ENCODE assay signal across 9 cellular contexts in genomic region chr5:176436641-176437040, GRCh38. TPM values are rescaled to one million over a fixed set of nuclear protein-coding genes. Genes with fewer than 3 reads are reported as not detected.
DNase-seq lines count a peak whose midpoint lies in the region; ATAC-seq and TF ChIP-seq lines count a peak whose summit lies in the region.
"Had no signal": no experiment of that assay in that cellular context is flagged by ENCODE, and none has a peak within 500 bp of the region (broad histone marks: within the 10 kb centered on the region; RNA-seq: fewer than 3 reads in every experiment).

No MANE protein-coding gene starts in this region.

- no peaks in the 10 kb centered on the region for H3K4me1 ChIP-seq in HEK293 (ENCODE audit: control insufficient read depth, insufficient read depth, low read length)
- H3K4me1 ChIP-seq in mesendoderm (ENCODE audit: control insufficient read depth, low read depth, low read length): peaks cover 2% of the 10 kb centered on the region

- H3K79me2 ChIP-seq in mesendoderm (ENCODE audit: control insufficient read depth, insufficient read depth, low read length): no peaks in the 10 kb centered on the region

- DNase-seq in AG04449 (ENCODE audit: low read depth, low spot score) (no peak), fibroblast of gingiva (ENCODE audit: low read depth) (peak; percentile 39), endothelial cell (ENCODE audit: low spot score) (no peak), mesendoderm (no peak), DMS 273 treated with DMSO at 0.1 percent for 48 hours (lab: John Stamatoyannopoulos, UW) (no peak)

- no CpG with 5 or more reads among the region's 5 CpGs for WGBS in mesendoderm (ENCODE audit: extremely low coverage, insufficient coverage, low lambda C conversion rate)

- peak overlapping the region; percentile 13; the same call in 1 of the 2 replicates for H3K4me3 ChIP-seq in AG04449 (ENCODE audit: low read depth, low read length)
- H3K4me3 ChIP-seq in HEK293 (ENCODE audit: low read depth, low read length): no peak overlapping the region
- H3K4me3 ChIP-seq in mesendoderm (ENCODE audit: low read length): no peak overlapping the region

- POLR2A ChIA-PET in AG04449 (lab: Yijun Ruan, JAX) (no interaction called here), HEK293 (lab: Yijun Ruan, JAX) (no interaction called here)

- H3K56ac ChIP-seq in mesendoderm (ENCODE audit: low read length): no peak overlapping the region

- H3K18ac ChIP-seq in mesendoderm (ENCODE audit: low read length): no peak overlapping the region

- no peak overlapping the region for H3K4me2 ChIP-seq in mesendoderm (ENCODE audit: low read length)

- peaks cover 6% of the 10 kb centered on the region for H3K9me3 Mint-ChIP-seq in endothelial cell (ENCODE audit: unreplicated experiment)

- CTCF ChIA-PET in AG04449 (lab: Yijun Ruan, JAX) (interaction anchor here (0.6 to 1.0 kb wide), 2 partner anchors 12 to 40 kb away, joined by 3 to 7 read pairs; partner anchors contain the start of gene FAF2), HEK293 (lab: Yijun Ruan, JAX) (interaction anchor here (0.9 kb wide), 1 partner anchor 12 kb away, joined by 3 read pairs; the partner anchor contains the start of gene FAF2)

- H4K8ac ChIP-seq in mesendoderm (ENCODE audit: low read depth, low read length): no peak overlapping the region

- no peak overlapping the region for H2AK5ac ChIP-seq in mesendoderm (ENCODE audit: low read length)

- no peak overlapping the region for H3K23ac ChIP-seq in mesendoderm (ENCODE audit: low read length)

- no peaks in the 10 kb centered on the region for H3K36me3 ChIP-seq in HEK293 (ENCODE audit: control insufficient read depth in 2 of 2, insufficient read depth in 1 of 2, low read length in 2 of 2)
- H3K36me3 ChIP-seq in mesendoderm (ENCODE audit: control insufficient read depth, insufficient read depth, low read length): no peaks in the 10 kb centered on the region

- no peaks in the 10 kb centered on the region for H3K79me1 ChIP-seq in mesendoderm (ENCODE audit: low read length)

- no peak overlapping the region for H3K4me3 Mint-ChIP-seq in endothelial cell (ENCODE audit: unreplicated experiment)

- H3K27me3 ChIP-seq in mesendoderm (ENCODE audit: insufficient read depth, low read length, poor library complexity): no peaks in the 10 kb centered on the region

- no peak overlapping the region for H2BK120ac ChIP-seq in mesendoderm (ENCODE audit: low read depth, low read length)

- peaks cover 4% of the 10 kb centered on the region for H3K36me3 Mint-ChIP-seq in endothelial cell (ENCODE audit: low read depth, unreplicated experiment)

- H3K9ac ChIP-seq in mesendoderm (ENCODE audit: low read length): no peak overlapping the region

- no peaks in the 10 kb centered on the region for H3K9me3 ChIP-seq in HEK293 (ENCODE audit: control insufficient read depth, insufficient read depth, low read depth, low read length)

- no peak for TF ChIP-seq CTCF in AG04449 (IDR thresholded peaks at IDR 0.05; ENCODE audit: insufficient read depth, low read length, missing control alignments)
- no peak for TF ChIP-seq CTCF in HEK293 (tag by site-specific recombination; IDR thresholded peaks at IDR 0.05)
- no peak for TF ChIP-seq CTCF in endothelial cell (IDR thresholded peaks at IDR 0.05; ENCODE audit: unreplicated experiment)

- no peak overlapping the region for H3K27ac Mint-ChIP-seq in endothelial cell (ENCODE audit: unreplicated experiment)

- no peak overlapping the region for H3K4ac ChIP-seq in mesendoderm (ENCODE audit: low read depth, low read length)

- peaks cover 7% of the 10 kb centered on the region for H3K27me3 Mint-ChIP-seq in endothelial cell (ENCODE audit: unreplicated experiment)

- H2BK5ac ChIP-seq in mesendoderm (ENCODE audit: low read length): no peak overlapping the region

- no peak overlapping the region for H4K5ac ChIP-seq in mesendoderm (ENCODE audit: low read length)

- H2BK15ac ChIP-seq in mesendoderm (replicated peaks; ENCODE audit: low read depth): no peak overlapping the region

- no peaks in the 10 kb centered on the region for H3K4me1 Mint-ChIP-seq in endothelial cell (ENCODE audit: unreplicated experiment)

- H3K27ac ChIP-seq in HEK293 (ENCODE audit: extremely low read depth, low read depth, low read length) (no peak overlapping the region), mesendoderm (ENCODE audit: low read depth, low read length) (no peak overlapping the region)
- H3K27ac ChIP-seq: VCaP had no signal

- ATAC-seq in SK-N-SH treated with all-trans-retinoic acid at 6 μM for 48 hours: peak; percentile 73
- ATAC-seq in HG02759 (IDR thresholded peaks at IDR 0.05; ENCODE audit: unreplicated experiment): no peak

TF ChIP-seq in HEK293, 187 proteins besides CTCF, POLR2A, EP300 and RAD21:
- TF ChIP-seq ZNF24 (tag by site-specific recombination; IDR thresholded peaks at IDR 0.05) (no peak; the same call in 1 of the 2 replicates), ZNF335 (tag by site-specific recombination; conservative IDR thresholded peaks at IDR 0.05) (0 out of 2 replicates have a peak, but pooled peaks have one; percentile 35), HIC1 (tag by site-specific recombination; IDR thresholded peaks at IDR 0.05) (no peak), ZNF184 (tag by site-specific recombination; IDR thresholded peaks at IDR 0.05) (no peak), ZNF660 (tag by site-specific recombination; IDR thresholded peaks at IDR 0.05) (0 out of 2 replicates have a peak, but pooled peaks have one; percentile 15), REPIN1 (tag by site-specific recombination; IDR thresholded peaks at IDR 0.05; ENCODE audit: low read depth) (no peak)

TF ChIP-seq in SK-N-SH treated with all-trans-retinoic acid at 6 μM for 48 hours, 23 proteins besides CTCF, POLR2A, EP300 and RAD21:
- TF ChIP-seq GLIS3 (CRISPR knock-in tag; IDR thresholded peaks at IDR 0.05) (no peak), ZFP3 (CRISPR knock-in tag; IDR thresholded peaks at IDR 0.05) (no peak), TCF4 (CRISPR knock-in tag; IDR thresholded peaks at IDR 0.05; ENCODE audit: borderline replicate concordance) (no peak), TSHZ2 (CRISPR knock-in tag; IDR thresholded peaks at IDR 0.05) (no peak), ZNF8 (CRISPR knock-in tag; IDR thresholded peaks at IDR 0.05) (no peak)

RNA-seq across cellular contexts. Expression of gene FAF2, which starts 11.5 kb away (rescaled TPM):
- 40.6 TPM for total RNA-seq in endothelial cell (ENCODE audit: unreplicated experiment)
- polyA plus RNA-seq in mesendoderm (2013, experiment 1 of 2): 36.5 TPM
- polyA plus RNA-seq in mesendoderm (2013, experiment 2 of 2): 36.1 TPM

RNA-seq across cellular contexts. Expression of gene CLTB, which starts 20.3 kb away (rescaled TPM):
- 35.2 TPM for total RNA-seq in endothelial cell (ENCODE audit: unreplicated experiment)
- polyA plus RNA-seq in mesendoderm (2013, experiment 1 of 2): 33.8 TPM
- 34.2 TPM for polyA plus RNA-seq in mesendoderm (2013, experiment 2 of 2)

RNA-seq across cellular contexts. Expression of gene HIGD2A, which starts 48.1 kb away (rescaled TPM):
- 88.3 TPM for total RNA-seq in endothelial cell (ENCODE audit: unreplicated experiment)
- polyA plus RNA-seq in mesendoderm (2013, experiment 1 of 2): 170 TPM
- 166 TPM for polyA plus RNA-seq in mesendoderm (2013, experiment 2 of 2)

RNA-seq across cellular contexts. Expression of gene NOP16, which starts 48.2 kb away (rescaled TPM):
- total RNA-seq in endothelial cell (ENCODE audit: unreplicated experiment): 11.9 TPM
- 98.4 TPM for polyA plus RNA-seq in mesendoderm (2013, experiment 1 of 2)
- polyA plus RNA-seq in mesendoderm (2013, experiment 2 of 2): 97.6 TPM
